In the genomic region with DNA sequence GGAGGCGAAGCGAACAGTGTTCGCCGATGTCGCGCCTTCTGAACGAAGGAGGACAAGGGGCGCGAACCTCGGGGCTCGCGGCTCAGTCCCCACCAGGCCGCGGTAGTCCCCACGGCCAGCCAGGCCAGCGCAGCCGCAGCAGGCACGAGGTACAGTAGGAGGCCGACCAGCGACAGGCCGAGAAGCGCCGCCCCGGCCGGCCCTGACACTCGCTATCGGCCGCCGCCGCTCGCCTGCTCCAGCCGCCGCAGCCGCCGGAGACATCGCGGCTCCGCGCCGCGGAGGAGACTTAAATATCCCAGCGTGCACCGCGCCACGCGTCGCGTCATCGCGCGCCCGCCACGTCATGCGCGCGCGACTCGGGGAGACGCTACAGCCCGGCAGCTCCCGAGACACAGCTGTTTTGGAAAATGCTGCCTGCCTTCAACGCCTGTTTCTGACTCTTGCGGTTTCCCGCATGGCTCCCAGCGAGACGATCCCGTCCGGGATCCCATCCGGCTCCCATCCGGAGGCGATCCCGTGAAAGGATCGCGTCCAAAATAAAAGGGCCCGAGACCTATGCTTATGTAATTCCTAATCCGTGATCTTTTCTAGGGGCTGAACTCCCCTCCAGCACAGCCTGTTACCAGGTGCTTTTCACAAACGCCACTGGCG, we compare ENCODE assay signal across 8 cellular contexts. TPM values are rescaled to one million over a fixed set of nuclear protein-coding genes. Genes with fewer than 3 reads are reported as not detected.
DNase-seq lines count a peak whose midpoint lies in the region; ATAC-seq, FAIRE-seq and TF ChIP-seq lines count a peak whose summit lies in the region.
"Not testable (repeated sequence)": the region's sequence is repeated elsewhere in the genome, so short reads cannot be mapped to it uniquely, and the experiment has no call there.

A gene (minus strand): TSS at position 291 of the 654 bp plus-strand sequence. CDS start 1,215 bp downstream, outside the sequence.

- H3K4me3 ChIP-seq in CD4-positive, CD25-positive, alpha-beta regulatory T cell (ENCODE audit: low read depth, low read length), result peak within 1 kb of the TSS; percentile 77
- peak within 1 kb of the TSS; percentile 74 for H3K4me3 ChIP-seq in PC-3 (ENCODE audit: low read length)
- peak within 1 kb of the TSS; percentile 35 to 68 (median 52) for H3K4me3 ChIP-seq in endothelial cell of umbilical vein (replicated peaks in 1 of 3; ENCODE audit: insufficient read depth in 1 of 3, low read depth in 1 of 3, low read length in 3 of 3)

- not testable (repeated sequence) for H3K9me1 ChIP-seq in endothelial cell of umbilical vein (replicated peaks; ENCODE audit: control insufficient read depth, extremely low read depth, insufficient read depth, low read length)

- TF ChIP-seq POLR2A in endothelial cell of umbilical vein (IDR thresholded peaks at IDR 0.05; ENCODE audit: low read depth, low read length), result not testable (repeated sequence)

- intact Hi-C loops in PC-3 (cut with micrococcal nuclease); endothelial cell of umbilical vein (cut with micrococcal nuclease): not testable (repeated sequence)

- not testable (repeated sequence) for BruUV-seq in PC-3 (replicated peaks; lab: Mats Ljungman, UMichigan); endothelial cell of umbilical vein (replicated peaks; lab: Mats Ljungman, UMichigan)

- H3K4me1 Mint-ChIP-seq in CD4-positive, CD25-positive, alpha-beta regulatory T cell, result not testable (repeated sequence)

- H4K20me1 ChIP-seq in PC-3 (ENCODE audit: low read length); endothelial cell of umbilical vein (replicated peaks; ENCODE audit: control insufficient read depth, extremely low read depth, insufficient read depth, low read length): not testable (repeated sequence)

- peak within 1 kb of the TSS; percentile 82 for H3K4me2 ChIP-seq in PC-3 (ENCODE audit: low read length)
- H3K4me2 ChIP-seq in endothelial cell of umbilical vein (ENCODE audit: insufficient read depth, low read length), result peak within 1 kb of the TSS; percentile 55

- H3K27me3 ChIP-seq in CD4-positive, CD25-positive, alpha-beta regulatory T cell (ENCODE audit: control insufficient read depth, insufficient read depth, low read length); PC-3 (ENCODE audit: low read length); endothelial cell of umbilical vein (ENCODE audit: control insufficient read depth in 2 of 2, insufficient read depth in 2 of 2, low read length in 2 of 2): not testable (repeated sequence)

- dilution Hi-C loops in endothelial cell of umbilical vein (cut with MboI; ENCODE audit: extremely low pct_ligation_motif_present, low sequenced_read_pairs), result not testable (repeated sequence)

- H3K4me1 ChIP-seq in CD4-positive, CD25-positive, alpha-beta regulatory T cell (ENCODE audit: control insufficient read depth, insufficient read depth, low read length, poor library complexity, severe bottlenecking); PC-3 (ENCODE audit: insufficient read depth, low read length); endothelial cell of umbilical vein (ENCODE audit: control insufficient read depth, extremely low read depth, insufficient read depth, low read length): not testable (repeated sequence)

- H3K27ac Mint-ChIP-seq in CD4-positive, CD25-positive, alpha-beta regulatory T cell, result peak within 1 kb of the TSS; percentile 90 to 97 (median 93)

- H3K36me3 ChIP-seq in CD4-positive, CD25-positive, alpha-beta regulatory T cell (ENCODE audit: control insufficient read depth, insufficient read depth, low read length); PC-3 (ENCODE audit: low read depth, low read length); endothelial cell of umbilical vein (ENCODE audit: control insufficient read depth in 2 of 2, extremely low read depth in 1 of 2, insufficient read depth in 2 of 2, low read length in 2 of 2): not testable (repeated sequence)

- not testable (repeated sequence) for H3K79me2 ChIP-seq in PC-3 (ENCODE audit: low read length); endothelial cell of umbilical vein (ENCODE audit: control insufficient read depth, insufficient read depth, low read length)

- DNase-seq in CD4-positive, CD25-positive, alpha-beta regulatory T cell, result peak; percentile 35 to 70 (median 44)
- DNase-seq in PC-3 (peak; percentile 6), endothelial cell of umbilical vein (ENCODE audit: low read depth, low spot score) (peak; percentile 54), lung microvascular endothelial cell (ENCODE audit: low read depth in 2 of 2) (peak; percentile 15 to 30)
- DNase-seq in activated T-cell treated with anti-CD3 and anti-CD28 coated beads, Interleukin-2, amount 50 U/mL, for 48 hours, result peak; percentile 70 to 74
- DNase-seq in stimulated activated CD4-positive, alpha-beta T cell treated with anti-CD3 and anti-CD28 coated beads, Interleukin-2, amount 100 ng/mL, for 24 hours, result peak; percentile 39 to 59

- H3F3A ChIP-seq in PC-3 (ENCODE audit: low read length, unreplicated experiment), result not testable (repeated sequence)

- peak; percentile 54 for FAIRE-seq in endothelial cell of umbilical vein (lab: Jason Lieb, UNC)

- not testable (repeated sequence) for H3K9me3 ChIP-seq in CD4-positive, CD25-positive, alpha-beta regulatory T cell (ENCODE audit: control insufficient read depth in 2 of 2, low read length in 2 of 2); PC-3 (ENCODE audit: low read length); endothelial cell of umbilical vein (replicated peaks; ENCODE audit: control insufficient read depth, insufficient read depth, low read length)

- H3K27me3 Mint-ChIP-seq in CD4-positive, CD25-positive, alpha-beta regulatory T cell, result not testable (repeated sequence)

- not testable (repeated sequence) for TF ChIP-seq CTCF in PC-3 (conservative IDR thresholded peaks at IDR 0.05; ENCODE audit: low read depth, low read length); endothelial cell of umbilical vein (IDR thresholded peaks at IDR 0.05; ENCODE audit: extremely low read depth in 1 of 2, insufficient read depth in 1 of 2, low read depth in 1 of 2, low read length in 2 of 2)

- not testable (repeated sequence) for H3K9me3 Mint-ChIP-seq in CD4-positive, CD25-positive, alpha-beta regulatory T cell

- not testable (repeated sequence) for H3K36me3 Mint-ChIP-seq in CD4-positive, CD25-positive, alpha-beta regulatory T cell

- peak within 1 kb of the TSS; percentile 94 to 96 (median 94) for H3K4me3 Mint-ChIP-seq in CD4-positive, CD25-positive, alpha-beta regulatory T cell

- H3K9ac ChIP-seq in PC-3 (ENCODE audit: low read length) (peak within 1 kb of the TSS; percentile 81), endothelial cell of umbilical vein (replicated peaks; ENCODE audit: extremely low read depth, insufficient read depth, low read length) (peak within 1 kb of the TSS; percentile 13)

- not testable (repeated sequence) for H3K9me2 ChIP-seq in PC-3 (replicated peaks; ENCODE audit: low read length)

- peak; percentile 95 to 97 for ATAC-seq in CD4-positive, CD25-positive, alpha-beta regulatory T cell (ENCODE audit: low read depth in 2 of 2)
- ATAC-seq in GM19455 (IDR thresholded peaks at IDR 0.05; ENCODE audit: unreplicated experiment), result peak; percentile 87
- peak; percentile 77 for ATAC-seq in HG03175 (IDR thresholded peaks at IDR 0.05; ENCODE audit: unreplicated experiment)
- ATAC-seq in PC-3, result peak; percentile 71

- POLR2A ChIA-PET in PC-3 (lab: Charles Lee; ENCODE audit: unreplicated experiment); endothelial cell of umbilical vein (lab: Charles Lee): not testable (repeated sequence)

- H2AFZ ChIP-seq in PC-3 (ENCODE audit: low read length), result peak within 1 kb of the TSS; percentile 61; the same call in 1 of the 2 replicates
- H2AFZ ChIP-seq in endothelial cell of umbilical vein (ENCODE audit: low read depth, low read length), result not testable (repeated sequence)

- CTCF ChIA-PET in PC-3 (lab: Charles Lee); endothelial cell of umbilical vein (lab: Charles Lee): not testable (repeated sequence)

- peak within 1 kb of the TSS; percentile 67 for H3K27ac ChIP-seq in CD4-positive, CD25-positive, alpha-beta regulatory T cell (ENCODE audit: insufficient read depth, low read length, poor library complexity, severe bottlenecking)
- H3K27ac ChIP-seq in PC-3 (ENCODE audit: low read length) (0 out of 2 replicates have a peak within 1 kb of the TSS, but pooled peaks have one; percentile 30), endothelial cell of umbilical vein (ENCODE audit: insufficient read depth, low read depth, low read length) (peak within 1 kb of the TSS; percentile 51)

TF ChIP-seq in endothelial cell of umbilical vein, 7 proteins besides CTCF, POLR2A, EP300 and RAD21:
- TF ChIP-seq POLR2AphosphoS5 (IDR thresholded peaks at IDR 0.05; ENCODE audit: insufficient read depth, low read depth, low read length), result peak; percentile 18

RNA-seq across cellular contexts. Expression of the gene that starts here (rescaled TPM):
- 22.3 TPM for total RNA-seq in CD4-positive, CD25-positive, alpha-beta regulatory T cell
- polyA plus RNA-seq in CD4-positive, CD25-positive, alpha-beta regulatory T cell, result 1 to 10 TPM; 3.1 to 5.7 (median 4.1) TPM
- total RNA-seq in PC-3 (2014; rRNA removed) (5.9 and 10.1 TPM in 2 replicates), endothelial cell of umbilical vein (9.8 and 20.8 TPM in 2 replicates), lung microvascular endothelial cell (1.7 and 3.8 TPM in 2 replicates)
- polyA plus RNA-seq in endothelial cell of umbilical vein, result 12.7 and 13.5 TPM in 2 replicates
- 8.5 and 8.7 TPM in 2 replicates for polyA plus RNA-seq in endothelial cell of umbilical vein (2011; cell fraction: cytosol; rRNA removed)
- 5.6 and 8.2 TPM in 2 replicates for polyA plus RNA-seq in endothelial cell of umbilical vein (2011; cell fraction: nucleus; rRNA removed)
- polyA plus RNA-seq in endothelial cell of umbilical vein (2012), result 4.6 TPM in 2 replicates
- polyA minus RNA-seq in endothelial cell of umbilical vein, result 17.1 and 18.0 TPM in 2 replicates
- polyA minus RNA-seq in endothelial cell of umbilical vein (2011; cell fraction: cytosol; rRNA and poly(A)+ RNA removed), result 4.7 TPM
- polyA minus RNA-seq in endothelial cell of umbilical vein (2011; cell fraction: nucleus; rRNA and poly(A)+ RNA removed), result 8.2 and 10.3 TPM in 2 replicates

Comparison
In these comparisons a context has a peak if more than half of its experiments do, and no peak if none do; other contexts are left out.
1. Peak in every context shown above with its lines: DNase-seq, ATAC-seq, H3K4me3 ChIP-seq and H3K27ac ChIP-seq.
2. DNase-seq: peak in every context shown above with its lines; median percentile 72 in activated T-cell treated with anti-CD3 and anti-CD28 coated beads, Interleukin-2, amount 50 U/mL, for 48 hours; 54 in endothelial cell of umbilical vein; 49 in stimulated activated CD4-positive, alpha-beta T cell treated with anti-CD3 and anti-CD28 coated beads, Interleukin-2, amount 100 ng/mL, for 24 hours; 44 in CD4-positive, CD25-positive, alpha-beta regulatory T cell; 22 in lung microvascular endothelial cell; 6 in PC-3.